ENCODE assay signal across 24 cellular contexts in the genomic region with DNA sequence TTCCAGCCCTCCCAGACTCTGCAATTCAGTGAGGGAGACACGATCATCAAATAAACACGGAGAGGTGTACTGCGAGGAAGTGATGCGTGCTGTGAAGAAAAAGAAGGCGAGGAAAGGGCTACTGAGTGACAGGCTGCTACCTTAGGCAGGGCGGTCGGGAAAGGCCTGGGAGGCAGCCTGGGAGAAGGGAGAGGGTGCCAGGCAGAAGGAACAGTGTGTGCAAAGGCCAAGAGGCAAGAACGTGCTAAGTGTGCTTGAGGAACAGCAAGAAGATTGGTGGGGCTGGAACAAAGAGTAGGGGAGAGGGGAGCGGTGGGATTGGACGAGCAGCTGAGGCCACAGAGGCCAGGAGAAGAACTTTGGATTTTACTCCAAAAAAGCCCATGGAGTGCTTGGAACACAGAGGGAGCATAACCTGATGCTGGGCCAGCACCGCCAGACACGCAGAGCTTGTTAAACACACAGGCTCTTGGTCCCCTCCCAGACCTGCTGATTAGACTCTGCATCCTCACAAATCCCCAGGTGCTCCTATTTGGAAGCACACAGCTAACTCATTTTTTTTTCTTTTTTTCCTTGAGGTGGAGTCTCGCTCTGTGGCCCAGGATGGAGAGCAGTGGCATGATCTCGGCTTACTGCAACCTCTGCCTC. TPM values are rescaled to one million over a fixed set of nuclear protein-coding genes. Genes with fewer than 3 reads are reported as not detected.
DNase-seq lines count a peak whose midpoint lies in the region; ATAC-seq and TF ChIP-seq lines count a peak whose summit lies in the region.
"Had no signal": no experiment of that assay in that cellular context is flagged by ENCODE, and none has a peak within 500 bp of the region (broad histone marks: within the 10 kb centered on the region; RNA-seq: fewer than 3 reads in every experiment).

No MANE protein-coding gene starts in this region.

- no peaks in the 10 kb centered on the region for H3K9me3 Mint-ChIP-seq in Caco-2 (ENCODE audit: unreplicated experiment)
- H3K9me3 Mint-ChIP-seq in CD8-positive, alpha-beta memory T cell, result no peaks in the 10 kb centered on the region

- H4K20me1 ChIP-seq in MM.1S (ENCODE audit: insufficient read depth, low read length), result no peaks in the 10 kb centered on the region

- H2AFZ ChIP-seq in MM.1S (ENCODE audit: low read length), result no peak overlapping the region

- no peak overlapping the region for H3K4me2 ChIP-seq in MM.1S (ENCODE audit: low read depth, low read length)

- peak overlapping the region; percentile 16 for H3K27ac Mint-ChIP-seq in Caco-2 (ENCODE audit: unreplicated experiment)
- peak overlapping the region in 1 of 8 donors; percentile 73 for H3K27ac Mint-ChIP-seq in CD8-positive, alpha-beta memory T cell

- POLR2A ChIA-PET in Caco-2 (lab: Charles Lee), result no interaction called here
- POLR2A ChIA-PET in CD8-positive, alpha-beta memory T cell (lab: Charles Lee), result no interaction called here

- H3K4me1 ChIP-seq in Caco-2 (no peaks in the 10 kb centered on the region), SJCRH30 (peaks cover 22% of the 10 kb centered on the region), mucosa of descending colon (ENCODE audit: low read depth) (no peaks in the 10 kb centered on the region), MM.1S (ENCODE audit: low read length) (no peaks in the 10 kb centered on the region)
- no peaks in the 10 kb centered on the region for H3K4me1 ChIP-seq in CD8-positive, alpha-beta memory T cell (ENCODE audit: insufficient read depth, low read length)
- H3K4me1 ChIP-seq: BE2C, heart right ventricle had no signal

- no peak overlapping the region for H3K9ac ChIP-seq in MM.1S (ENCODE audit: low read length)

- CTCF ChIA-PET in Caco-2 (lab: Charles Lee), result interaction anchor here (0.6 kb wide), 1 partner anchor 410 kb away, joined by 4 read pairs; no protein-coding TSS in a partner anchor
- CTCF ChIA-PET in CD8-positive, alpha-beta memory T cell (lab: Charles Lee), result no interaction called here

- DNase-seq in Caco-2, result no peak
- DNase-seq in SJCRH30, result no peak
- peak; percentile 53 for DNase-seq in islet precursor cell
- DNase-seq in omental fat pad (ENCODE audit: low spot score), result peak; percentile 7
- DNase-seq in mucosa of descending colon, result no peak
- no peak for DNase-seq in MM.1S
- no peak for DNase-seq in CD8-positive, alpha-beta memory T cell
- DNase-seq: ACHN; activated CD8-positive, alpha-beta memory T cell treated with anti-CD3 and anti-CD28 coated beads for 24 hours; activated naive CD4-positive, alpha-beta T cell; activated T-cell treated with anti-CD3 and anti-CD28 coated beads, Interleukin-2, amount 50 U/mL, for 1 hour; BE2C; DMS153; effector memory CD4-positive, alpha-beta T cell; GOT3; heart right ventricle; NCI-H1105; NCI-H1930; RPMI8226; stimulated activated CD4-positive, alpha-beta T cell treated with anti-CD3 and anti-CD28 coated beads, Interleukin-2, amount 100 ng/mL, for 48 hours had no signal

- H3K36me3 ChIP-seq in Caco-2 (ENCODE audit: control insufficient read depth, insufficient read depth, low read length) (no peaks in the 10 kb centered on the region), SJCRH30 (no peaks in the 10 kb centered on the region), mucosa of descending colon (ENCODE audit: low read depth) (no peaks in the 10 kb centered on the region), MM.1S (replicated peaks; ENCODE audit: insufficient read depth, low read length) (no peaks in the 10 kb centered on the region)
- H3K36me3 ChIP-seq in CD8-positive, alpha-beta memory T cell (ENCODE audit: insufficient read depth, low read length), result no peaks in the 10 kb centered on the region
- H3K36me3 ChIP-seq: adrenal gland, BE2C, brain microvascular endothelial cell, heart right ventricle had no signal

- H3K4me1 Mint-ChIP-seq in Caco-2 (ENCODE audit: low read depth, unreplicated experiment), result peaks cover 7% of the 10 kb centered on the region
- no peaks in the 10 kb centered on the region for H3K4me1 Mint-ChIP-seq in CD8-positive, alpha-beta memory T cell

- TF ChIP-seq CTCF in Caco-2 (IDR thresholded peaks at IDR 0.05; ENCODE audit: insufficient read depth in 1 of 2, low read depth in 1 of 2, low read length in 1 of 2, severe bottlenecking in 1 of 2, unreplicated experiment in 1 of 2), result no peak
- TF ChIP-seq CTCF in omental fat pad (IDR thresholded peaks at IDR 0.05), result no peak
- TF ChIP-seq CTCF in mucosa of descending colon (IDR thresholded peaks at IDR 0.05), result no peak
- TF ChIP-seq CTCF in MM.1S (IDR thresholded peaks at IDR 0.05; ENCODE audit: low read length), result no peak

- H3K9me3 ChIP-seq in Caco-2 (no peaks in the 10 kb centered on the region), SJCRH30 (replicated peaks) (no peaks in the 10 kb centered on the region), mucosa of descending colon (no peaks in the 10 kb centered on the region), MM.1S (replicated peaks; ENCODE audit: insufficient read depth, low read length) (no peaks in the 10 kb centered on the region)
- H3K9me3 ChIP-seq in CD8-positive, alpha-beta memory T cell (ENCODE audit: low read length), result no peaks in the 10 kb centered on the region
- H3K9me3 ChIP-seq: adrenal gland, BE2C, heart right ventricle had no signal

- no TSS peak for BruUV-seq in Caco-2 (replicated peaks; lab: Mats Ljungman, UMichigan)

- no peak overlapping the region for H3K4me3 ChIP-seq in Caco-2 (ENCODE audit: low read depth, low read length)
- peak overlapping the region; percentile 33 for H3K4me3 ChIP-seq in SJCRH30
- H3K4me3 ChIP-seq in mucosa of descending colon, result no peak overlapping the region
- no peak overlapping the region for H3K4me3 ChIP-seq in MM.1S (ENCODE audit: low read length)
- no peak overlapping the region for H3K4me3 ChIP-seq in CD8-positive, alpha-beta memory T cell (ENCODE audit: low read length)
- H3K4me3 ChIP-seq: adrenal gland, heart right ventricle, lung had no signal

- no peaks in the 10 kb centered on the region for H3K79me2 ChIP-seq in MM.1S (ENCODE audit: low read length)

- H3K27me3 ChIP-seq in Caco-2 (replicated peaks; ENCODE audit: control insufficient read depth, insufficient read depth, low read length), result no peaks in the 10 kb centered on the region; the same call in 1 of the 2 replicates
- H3K27me3 ChIP-seq in SJCRH30, result no peaks in the 10 kb centered on the region
- H3K27me3 ChIP-seq in MM.1S (replicated peaks; ENCODE audit: insufficient read depth, low read length), result no peaks in the 10 kb centered on the region
- H3K27me3 ChIP-seq in CD8-positive, alpha-beta memory T cell (ENCODE audit: insufficient read depth, low read length, poor library complexity, severe bottlenecking), result no peaks in the 10 kb centered on the region
- H3K27me3 ChIP-seq: adrenal gland, BE2C, brain microvascular endothelial cell, heart right ventricle had no signal

- H3K27ac ChIP-seq in SJCRH30 (peak overlapping the region; percentile 80), MM.1S (ENCODE audit: low read length) (no peak overlapping the region)
- H3K27ac ChIP-seq in CD8-positive, alpha-beta memory T cell (ENCODE audit: low read depth, low read length), result no peak overlapping the region
- H3K27ac ChIP-seq: adrenal gland, brain microvascular endothelial cell, heart right ventricle had no signal

- ATAC-seq in omental fat pad (ENCODE audit: low FRiP score) (no peak), HG03280 (IDR thresholded peaks at IDR 0.05; ENCODE audit: unreplicated experiment) (no peak), mucosa of descending colon (no peak)

- no peak overlapping the region for H3K4me3 Mint-ChIP-seq in Caco-2 (ENCODE audit: unreplicated experiment)
- no peak overlapping the region for H3K4me3 Mint-ChIP-seq in CD8-positive, alpha-beta memory T cell

- no peaks in the 10 kb centered on the region for H3K9me2 ChIP-seq in MM.1S (replicated peaks; ENCODE audit: insufficient read depth, low read length)

- peaks cover 4% of the 10 kb centered on the region for H3K36me3 Mint-ChIP-seq in Caco-2 (ENCODE audit: insufficient read depth, unreplicated experiment)
- no peaks in the 10 kb centered on the region for H3K36me3 Mint-ChIP-seq in CD8-positive, alpha-beta memory T cell

- H3K27me3 Mint-ChIP-seq in Caco-2 (ENCODE audit: insufficient read depth, unreplicated experiment), result no peaks in the 10 kb centered on the region
- peaks cover 0 to 2% of the 10 kb centered on the region in 2 donors for H3K27me3 Mint-ChIP-seq in CD8-positive, alpha-beta memory T cell

- H3F3A ChIP-seq in MM.1S (ENCODE audit: insufficient read depth, low read length), result no peaks in the 10 kb centered on the region

- intact Hi-C loops in Caco-2 (cut with micrococcal nuclease; ENCODE audit: unreplicated experiment), result no loop called here
- intact Hi-C loops in mucosa of descending colon (cut with DNase I, micrococcal nuclease), result no loop called here

RNA-seq across cellular contexts. Expression of gene SERTAD2, which starts 30.4 kb away (rescaled TPM):
- 25.1 and 25.8 TPM in 2 replicates for total RNA-seq in Caco-2 (2022)
- 30.9 and 34.7 TPM in 2 replicates for total RNA-seq in SJCRH30 (2014; rRNA removed; shearing (Covaris generic))
- total RNA-seq in omental fat pad, result 10 to 100 TPM; 13.1 to 42.2 (median 16.6) TPM
- 10 to 100 TPM; 17.3 to 20.6 (median 20.6) TPM for total RNA-seq in mucosa of descending colon
- total RNA-seq in CD8-positive, alpha-beta memory T cell, result 10 to 100 TPM; 20.6 to 21.4 TPM
- 6.3 TPM for polyA plus RNA-seq in CD8-positive, alpha-beta memory T cell

Comparison
In these comparisons a context has a peak if more than half of its experiments do, and no peak if none do; other contexts are left out.
1. DNase-seq: peak in islet precursor cell (single experiment) and omental fat pad (single experiment); none in Caco-2 (0 of 2), SJCRH30 (0 of 2), mucosa of descending colon (0 of 3), MM.1S (single experiment) and CD8-positive, alpha-beta memory T cell (0 of 5).